8 cellular contexts compared by ENCODE assay signal in genomic region chr1:155856975-155857930, GRCh38. TPM values are rescaled to one million over a fixed set of nuclear protein-coding genes. Genes with fewer than 3 reads are reported as not detected.
DNase-seq lines count a peak whose midpoint lies in the region; ATAC-seq and TF ChIP-seq lines count a peak whose summit lies in the region.

TSS of gene GON4L (minus strand) at chr1:155857214. CDS start at chr1:155853780, 3,434 bp downstream.

- H3K4me2 ChIP-seq in osteoblast (ENCODE audit: insufficient read depth, low read length) = peak within 1 kb of the TSS; percentile 80

- ATAC-seq in HG02623 (IDR thresholded peaks at IDR 0.05; ENCODE audit: unreplicated experiment) = peak; percentile 38
- peak; percentile 76 for ATAC-seq in activated naive CD8-positive, alpha-beta T cell treated with anti-CD3 and anti-CD28 coated beads, Interleukin-2, amount 10 ng/mL, durations not matched to agents 7 days and 5 days (ENCODE audit: low read depth)

- H3K9me3 Mint-ChIP-seq in activated naive CD8-positive, alpha-beta T cell treated with anti-CD3 and anti-CD28 coated beads, Interleukin-2, amount 10 ng/mL, durations not matched to agents 7 days and 5 days = no peaks in the 10 kb centered on the region
- H3K9me3 Mint-ChIP-seq in glutamatergic neuron (ENCODE audit: unreplicated experiment) = peaks cover 16% of the 10 kb centered on the region

- peaks cover 44% of the 10 kb centered on the region for H3K4me1 Mint-ChIP-seq in activated naive CD8-positive, alpha-beta T cell treated with anti-CD3 and anti-CD28 coated beads, Interleukin-2, amount 10 ng/mL, durations not matched to agents 7 days and 5 days
- peaks cover 15% of the 10 kb centered on the region for H3K4me1 Mint-ChIP-seq in glutamatergic neuron (ENCODE audit: low read depth, unreplicated experiment)

- peak within 1 kb of the TSS; percentile 98 for H3K4me3 Mint-ChIP-seq in activated naive CD8-positive, alpha-beta T cell treated with anti-CD3 and anti-CD28 coated beads, Interleukin-2, amount 10 ng/mL, durations not matched to agents 7 days and 5 days
- peak within 1 kb of the TSS; percentile 98 for H3K4me3 Mint-ChIP-seq in glutamatergic neuron (ENCODE audit: unreplicated experiment)

- H3K36me3 Mint-ChIP-seq in activated naive CD8-positive, alpha-beta T cell treated with anti-CD3 and anti-CD28 coated beads, Interleukin-2, amount 10 ng/mL, durations not matched to agents 7 days and 5 days = peaks cover 16% of the 10 kb centered on the region
- H3K36me3 Mint-ChIP-seq in glutamatergic neuron (ENCODE audit: unreplicated experiment) = peaks cover 4% of the 10 kb centered on the region

- H3K36me3 ChIP-seq in osteoblast (ENCODE audit: insufficient read depth, low read length) (peaks cover 28% of the 10 kb centered on the region), testis (ENCODE audit: low read depth, missing control alignments) (no peaks in the 10 kb centered on the region)

- intact Hi-C loops in testis (cut with DNase I; ENCODE audit: low total_unique reads) = no loop called here

- no peaks in the 10 kb centered on the region for H4K20me1 ChIP-seq in osteoblast (ENCODE audit: insufficient read depth, low read length)

- 14 to 16% methylated on average over 44 to 46 of the region's 46 CpGs for WGBS in testis, 2 donors

- H3K4me3 ChIP-seq in osteoblast (ENCODE audit: insufficient read depth, low read length) = peak within 1 kb of the TSS; percentile 83
- H3K4me3 ChIP-seq in testis = peak within 1 kb of the TSS; percentile 71 to 74

- POLR2A ChIA-PET in activated naive CD8-positive, alpha-beta T cell treated with anti-CD3 and anti-CD28 coated beads, Interleukin-2, amount 10 ng/mL, durations not matched to agents 7 days and 5 days (lab: Charles Lee) = interaction anchor here (0.5 to 1.5 kb wide), 7 partner anchors 17 to 121 kb away, joined by 3 to 7 read pairs (median 4); partner anchors contain the start of genes ARHGEF2 and KHDC4

- H2AFZ ChIP-seq in osteoblast (ENCODE audit: low read length) = peak within 1 kb of the TSS; percentile 92

- H3K9me3 ChIP-seq in osteoblast (ENCODE audit: low read depth, low read length) = no peaks in the 10 kb centered on the region
- no peaks in the 10 kb centered on the region for H3K9me3 ChIP-seq in testis

- H3K27me3 Mint-ChIP-seq in activated naive CD8-positive, alpha-beta T cell treated with anti-CD3 and anti-CD28 coated beads, Interleukin-2, amount 10 ng/mL, durations not matched to agents 7 days and 5 days = peaks cover 1% of the 10 kb centered on the region
- peaks cover 7% of the 10 kb centered on the region for H3K27me3 Mint-ChIP-seq in glutamatergic neuron (ENCODE audit: unreplicated experiment)

- H3K27ac Mint-ChIP-seq in activated naive CD8-positive, alpha-beta T cell treated with anti-CD3 and anti-CD28 coated beads, Interleukin-2, amount 10 ng/mL, durations not matched to agents 7 days and 5 days = peak within 1 kb of the TSS; percentile 98
- peak within 1 kb of the TSS; percentile 93 for H3K27ac Mint-ChIP-seq in glutamatergic neuron (ENCODE audit: unreplicated experiment)

- no peak for TF ChIP-seq POLR2A in testis (IDR thresholded peaks at IDR 0.05)

- no peak for TF ChIP-seq CTCF in glutamatergic neuron (IDR thresholded peaks at IDR 0.05; ENCODE audit: partially characterized antibody, unreplicated experiment)
- TF ChIP-seq CTCF in osteoblast (IDR thresholded peaks at IDR 0.05; ENCODE audit: extremely low read depth, low read depth, low read length) = no peak
- no peak for TF ChIP-seq CTCF in testis (IDR thresholded peaks at IDR 0.05)

- H3K27me3 ChIP-seq in osteoblast (ENCODE audit: insufficient read depth, low read length) (no peaks in the 10 kb centered on the region), testis (no peaks in the 10 kb centered on the region)

- peak; percentile 57 for DNase-seq in GM04503 (ENCODE audit: low read depth)
- peak; percentile 76 for DNase-seq in NCI-H1417 treated with DMSO at 0.1 percent for 48 hours (lab: John Stamatoyannopoulos, UW)
- DNase-seq in SW 1271 (lab: John Stamatoyannopoulos, UW) = peak; percentile 69 to 80
- DNase-seq in activated naive CD8-positive, alpha-beta T cell treated with anti-CD3 and anti-CD28 coated beads, Interleukin-2, amount 10 ng/mL, durations not matched to agents 7 days and 5 days = peak; percentile 86
- peak; percentile 88 for DNase-seq in glutamatergic neuron
- DNase-seq in osteoblast (ENCODE audit: insufficient read length, low spot score, missing footprints) = peak; percentile 95
- DNase-seq in testis = peak; percentile 95

- H3K4me1 ChIP-seq in osteoblast (ENCODE audit: insufficient read depth, low read length) (peaks cover 26% of the 10 kb centered on the region), testis (peaks cover 19% of the 10 kb centered on the region)

- peaks cover 51% of the 10 kb centered on the region for H3K79me2 ChIP-seq in osteoblast (ENCODE audit: insufficient read depth, low read length)

- H3K27ac ChIP-seq in osteoblast (ENCODE audit: low read depth, low read length) (peak within 1 kb of the TSS; percentile 68), testis (peak within 1 kb of the TSS; percentile 28 to 83)

RNA-seq across cellular contexts. Expression of gene GON4L, which starts in this region (rescaled TPM):
- 10 to 100 TPM; 92.4 to 94.4 TPM for total RNA-seq in activated naive CD8-positive, alpha-beta T cell treated with anti-CD3 and anti-CD28 coated beads, Interleukin-2, amount 10 ng/mL, durations not matched to agents 7 days and 5 days
- 82.8 TPM for total RNA-seq in glutamatergic neuron (ENCODE audit: unreplicated experiment)
- 39.4 and 44.2 TPM in 2 replicates for total RNA-seq in osteoblast
- total RNA-seq in testis = 100 to 1,000 TPM in 1 of 2 donors, 10 to 100 TPM in 1; 77.2 to 108 TPM
- 36.4 TPM for polyA plus RNA-seq in testis (ENCODE audit: insufficient read depth, low read depth, low replicate concordance)

Comparison
In these comparisons a context has a peak if more than half of its experiments do, and no peak if none do; other contexts are left out.
1. Peak in every context shown above with its lines: DNase-seq, ATAC-seq, H3K4me3 ChIP-seq and H3K27ac ChIP-seq.